In the genomic region with DNA sequence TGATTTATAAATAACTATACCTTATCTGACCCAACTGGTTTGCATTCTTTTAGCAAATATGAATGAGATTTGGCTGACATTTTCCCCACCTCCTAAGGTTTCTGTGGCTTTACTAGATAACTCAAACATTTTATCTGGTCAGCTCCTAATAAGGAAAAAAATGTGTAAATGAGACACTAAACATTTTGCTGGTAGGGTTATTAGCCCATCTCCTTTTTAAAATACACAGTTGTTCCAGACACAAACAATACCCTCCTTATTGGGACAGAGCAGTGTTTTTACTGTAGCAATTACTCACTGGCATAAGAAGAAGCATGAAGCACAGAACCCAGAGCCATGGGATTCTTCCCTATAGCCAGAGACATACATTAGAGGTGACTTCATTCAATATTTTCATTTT, we compare ENCODE assay signal across 26 cellular contexts. TPM values are rescaled to one million over a fixed set of nuclear protein-coding genes. Genes with fewer than 3 reads are reported as not detected.
DNase-seq lines count a peak whose midpoint lies in the region; ATAC-seq, FAIRE-seq and TF ChIP-seq lines count a peak whose summit lies in the region.
"Had no signal": no experiment of that assay in that cellular context is flagged by ENCODE, and none has a peak within 500 bp of the region (broad histone marks: within the 10 kb centered on the region; RNA-seq: fewer than 3 reads in every experiment).

No MANE protein-coding gene starts in this region.

- no peak overlapping the region for H4K8ac ChIP-seq in mesenchymal stem cell (ENCODE audit: low read length)

- H3K4me1 Mint-ChIP-seq in astrocyte (ENCODE audit: low read depth, unreplicated experiment) = peaks cover 2% of the 10 kb centered on the region
- no peaks in the 10 kb centered on the region for H3K4me1 Mint-ChIP-seq in activated CD4-positive, alpha-beta memory T cell treated with anti-CD3 and anti-CD28 coated beads for 36 hours (ENCODE audit: low read depth)
- H3K4me1 Mint-ChIP-seq: CD14-positive monocyte; CD4-positive, alpha-beta memory T cell; CD8-positive, alpha-beta memory T cell had no signal

- H3K27ac ChIP-seq in astrocyte (ENCODE audit: low read depth, low read length) = no peak overlapping the region
- H3K27ac ChIP-seq in mesenchymal stem cell (ENCODE audit: low read length, poor library complexity, severe bottlenecking) = no peak overlapping the region
- H3K27ac ChIP-seq in OCI-LY7 (ENCODE audit: low read depth, low read length, poor library complexity, severe bottlenecking) = no peak overlapping the region
- H3K27ac ChIP-seq: BLaER1 had no signal

- H3K4me2 ChIP-seq in astrocyte (ENCODE audit: low read length) (no peak overlapping the region), mesenchymal stem cell (ENCODE audit: low read length, poor library complexity, severe bottlenecking) (no peak overlapping the region), OCI-LY7 (ENCODE audit: low read length) (no peak overlapping the region)
- H3K4me2 ChIP-seq: BLaER1 had no signal

- H3K79me1 ChIP-seq in mesenchymal stem cell (replicated peaks; ENCODE audit: low read length, poor library complexity, severe bottlenecking) = no peaks in the 10 kb centered on the region

- no peak overlapping the region for H2BK15ac ChIP-seq in mesenchymal stem cell (ENCODE audit: low read depth, poor library complexity, severe bottlenecking)

- H4K20me1 ChIP-seq in astrocyte (ENCODE audit: insufficient read depth, low read length) (no peaks in the 10 kb centered on the region), OCI-LY7 (ENCODE audit: insufficient read depth, low read length) (no peaks in the 10 kb centered on the region)
- H4K20me1 ChIP-seq: BLaER1 had no signal

- H4K91ac ChIP-seq in mesenchymal stem cell (ENCODE audit: low read length) = no peak overlapping the region

- no peak overlapping the region for H3K23ac ChIP-seq in mesenchymal stem cell (ENCODE audit: low read length in 2 of 2)

- H2AK5ac ChIP-seq in mesenchymal stem cell (ENCODE audit: low read length, severe bottlenecking) = no peak overlapping the region

- H3K27me3 Mint-ChIP-seq in astrocyte (ENCODE audit: low read depth, unreplicated experiment) = no peaks in the 10 kb centered on the region
- no peaks in the 10 kb centered on the region for H3K27me3 Mint-ChIP-seq in activated CD4-positive, alpha-beta memory T cell treated with anti-CD3 and anti-CD28 coated beads for 36 hours
- H3K27me3 Mint-ChIP-seq: CD4-positive, alpha-beta memory T cell; CD4-positive, CD25-positive, alpha-beta regulatory T cell; CD8-positive, alpha-beta memory T cell had no signal

- no peak overlapping the region for H3K9ac ChIP-seq in astrocyte (ENCODE audit: low read length)
- H3K9ac ChIP-seq in mesenchymal stem cell (ENCODE audit: low read length) = no peak overlapping the region
- H3K9ac ChIP-seq: BLaER1 had no signal

- no peak for ATAC-seq in GM18505 (IDR thresholded peaks at IDR 0.05; ENCODE audit: unreplicated experiment)
- ATAC-seq: GM12878 had no signal

- no peaks in the 10 kb centered on the region for H3K36me3 ChIP-seq in astrocyte (ENCODE audit: insufficient read depth, low read length)
- no peaks in the 10 kb centered on the region for H3K36me3 ChIP-seq in mesenchymal stem cell (ENCODE audit: control insufficient read depth in 1 of 2, insufficient read depth in 2 of 2, low read depth in 1 of 2, low read length in 2 of 2)
- H3K36me3 ChIP-seq in OCI-LY7 (ENCODE audit: insufficient read depth, low read length) = no peaks in the 10 kb centered on the region
- H3K36me3 ChIP-seq: BE2C, BLaER1 had no signal

- H3K4me3 ChIP-seq in astrocyte (ENCODE audit: insufficient read depth, low read depth, low read length) = no peak overlapping the region
- H3K4me3 ChIP-seq in mesenchymal stem cell (ENCODE audit: insufficient read depth in 1 of 2, low read depth in 1 of 2, low read length in 2 of 2) = no peak overlapping the region
- no peak overlapping the region for H3K4me3 ChIP-seq in OCI-LY7 (ENCODE audit: low read depth, low read length, poor library complexity, severe bottlenecking)
- H3K4me3 ChIP-seq: BLaER1, GM12878 had no signal

- no peak for TF ChIP-seq POLR2A in GM18505 (IDR thresholded peaks at IDR 0.05; ENCODE audit: borderline replicate concordance, extremely low read depth, insufficient read depth, insufficient read length)

- H3K18ac ChIP-seq in mesenchymal stem cell (ENCODE audit: low read depth in 1 of 2, low read length in 2 of 2) = no peak overlapping the region

- H3K9me2 ChIP-seq in OCI-LY7 (ENCODE audit: insufficient read depth, low read length) = no peaks in the 10 kb centered on the region

- H3K27ac Mint-ChIP-seq in astrocyte (ENCODE audit: unreplicated experiment) = no peak overlapping the region
- H3K27ac Mint-ChIP-seq in activated CD4-positive, alpha-beta memory T cell treated with anti-CD3 and anti-CD28 coated beads for 36 hours = no peak overlapping the region
- H3K27ac Mint-ChIP-seq: CD14-positive monocyte; CD4-positive, alpha-beta memory T cell; CD8-positive, alpha-beta memory T cell had no signal

- peak; percentile 54 for DNase-seq in EH (ENCODE audit: low read depth)
- peak; percentile 2 for DNase-seq in RPMI7951 (ENCODE audit: low read depth)
- peak; percentile 45 for DNase-seq in astrocyte (ENCODE audit: low read depth)
- peak; percentile 4 for DNase-seq in mesenchymal stem cell
- DNase-seq in NCI-H2081 treated with DMSO at 0.1 percent for 48 hours (lab: John Stamatoyannopoulos, UW) = no peak
- no peak for DNase-seq in OCI-LY7 (ENCODE audit: low spot score)
- DNase-seq in activated CD4-positive, alpha-beta memory T cell treated with anti-CD3 and anti-CD28 coated beads for 36 hours = no peak
- DNase-seq: 8988T; ACHN; BE2C; C1 segment of cervical spinal cord; Caco-2; Calu3; CD4-positive, alpha-beta memory T cell; CD4-positive, CD25-positive, alpha-beta regulatory T cell; CD8-positive, alpha-beta memory T cell; DMS79 treated with DMSO at 0.1 percent for 48 hours; EL; GDM1 had no signal

- H3K4ac ChIP-seq in mesenchymal stem cell (ENCODE audit: low read depth in 1 of 2, low read length in 2 of 2) = no peak overlapping the region

- H3K27me3 ChIP-seq in astrocyte (ENCODE audit: insufficient read depth, low read length) (no peaks in the 10 kb centered on the region), mesenchymal stem cell (ENCODE audit: control insufficient read depth in 1 of 2, insufficient read depth in 1 of 2, low read length in 2 of 2) (no peaks in the 10 kb centered on the region)
- H3K27me3 ChIP-seq: BE2C, BLaER1 had no signal

- intact Hi-C loops in OCI-LY7 (cut with micrococcal nuclease; ENCODE audit: unreplicated experiment) = no loop called here
- intact Hi-C loops in activated CD4-positive, alpha-beta memory T cell treated with anti-CD3 and anti-CD28 coated beads for 36 hours (cut with micrococcal nuclease) = no loop called here

- TF ChIP-seq CTCF in astrocyte (IDR thresholded peaks at IDR 0.05; ENCODE audit: insufficient read depth, low read depth, low read length) (no peak), OCI-LY7 (conservative IDR thresholded peaks at IDR 0.05; ENCODE audit: low read length) (no peak)

- CTCF ChIA-PET in OCI-LY7 (lab: Charles Lee; ENCODE audit: unreplicated experiment) = no interaction called here
- CTCF ChIA-PET in activated CD4-positive, alpha-beta memory T cell treated with anti-CD3 and anti-CD28 coated beads for 36 hours (lab: Charles Lee) = no interaction called here

- no peak overlapping the region for H2BK12ac ChIP-seq in mesenchymal stem cell (ENCODE audit: low read length in 2 of 2)

- H2AFZ ChIP-seq in astrocyte (ENCODE audit: low read depth, low read length) = no peak overlapping the region
- no peak overlapping the region for H2AFZ ChIP-seq in mesenchymal stem cell (ENCODE audit: low read depth, low read length)
- H2AFZ ChIP-seq in OCI-LY7 (ENCODE audit: low read length) = no peak overlapping the region

- no TSS peak for BruUV-seq in OCI-LY7 (replicated peaks; lab: Mats Ljungman, UMichigan)

- H3K14ac ChIP-seq in mesenchymal stem cell (ENCODE audit: low read length in 2 of 2) = no peak overlapping the region

- no peak overlapping the region for H3K4me3 Mint-ChIP-seq in astrocyte (ENCODE audit: unreplicated experiment)
- H3K4me3 Mint-ChIP-seq in activated CD4-positive, alpha-beta memory T cell treated with anti-CD3 and anti-CD28 coated beads for 36 hours = no peak overlapping the region
- H3K4me3 Mint-ChIP-seq: CD14-positive monocyte; CD4-positive, alpha-beta memory T cell; CD4-positive, CD25-positive, alpha-beta regulatory T cell; CD8-positive, alpha-beta memory T cell had no signal

- no peaks in the 10 kb centered on the region for H3K9me3 ChIP-seq in astrocyte (ENCODE audit: insufficient read depth, low read depth, low read length)
- no peaks in the 10 kb centered on the region for H3K9me3 ChIP-seq in mesenchymal stem cell (ENCODE audit: control insufficient read depth, low read length)
- no peaks in the 10 kb centered on the region for H3K9me3 ChIP-seq in OCI-LY7 (ENCODE audit: low read length)
- H3K9me3 ChIP-seq: BE2C, BLaER1, Caco-2 had no signal

- H2BK120ac ChIP-seq in mesenchymal stem cell (ENCODE audit: low read depth, low read length) = no peak overlapping the region

- POLR2A ChIA-PET in OCI-LY7 (lab: Charles Lee) = no interaction called here
- POLR2A ChIA-PET in activated CD4-positive, alpha-beta memory T cell treated with anti-CD3 and anti-CD28 coated beads for 36 hours (lab: Charles Lee) = no interaction called here

- no peaks in the 10 kb centered on the region for H3K9me3 Mint-ChIP-seq in astrocyte (ENCODE audit: unreplicated experiment)
- H3K9me3 Mint-ChIP-seq in activated CD4-positive, alpha-beta memory T cell treated with anti-CD3 and anti-CD28 coated beads for 36 hours = no peaks in the 10 kb centered on the region
- H3K9me3 Mint-ChIP-seq: CD14-positive monocyte had no signal

- H3K79me2 ChIP-seq in astrocyte (ENCODE audit: insufficient read depth, low read length) = no peaks in the 10 kb centered on the region
- no peaks in the 10 kb centered on the region for H3K79me2 ChIP-seq in OCI-LY7 (ENCODE audit: insufficient read depth, low read depth, low read length)

- H2BK5ac ChIP-seq in mesenchymal stem cell (ENCODE audit: low read depth, low read length, poor library complexity, severe bottlenecking) = no peak overlapping the region

- H3K4me1 ChIP-seq in astrocyte (ENCODE audit: insufficient read depth, low read length) (no peaks in the 10 kb centered on the region), mesenchymal stem cell (ENCODE audit: control insufficient read depth, insufficient read depth, low read depth, low read length) (peaks cover 2% of the 10 kb centered on the region), OCI-LY7 (ENCODE audit: insufficient read depth, low read length, poor library complexity, severe bottlenecking) (no peaks in the 10 kb centered on the region)
- H3K4me1 ChIP-seq: BLaER1, Caco-2 had no signal

- H3K36me3 Mint-ChIP-seq in astrocyte (ENCODE audit: low read depth, unreplicated experiment) = no peaks in the 10 kb centered on the region
- peaks cover 7% of the 10 kb centered on the region for H3K36me3 Mint-ChIP-seq in activated CD4-positive, alpha-beta memory T cell treated with anti-CD3 and anti-CD28 coated beads for 36 hours
- H3K36me3 Mint-ChIP-seq: CD14-positive monocyte had no signal

- FAIRE-seq in astrocyte (lab: Jason Lieb, UNC) = no peak
- FAIRE-seq: A204.1, GM12878, GM12892, GM19239 had no signal

RNA-seq across cellular contexts. Expression of gene NUF2, which starts 53.8 kb away (rescaled TPM):
- 88.0 and 102 TPM in 2 replicates for total RNA-seq in RPMI7951 (2014; rRNA removed; shearing (Covaris generic))
- 2.2 and 2.4 TPM in 2 replicates for total RNA-seq in astrocyte
- polyA plus RNA-seq in mesenchymal stem cell (2013, experiment 1 of 2) = 3.2 TPM
- 3.3 TPM for polyA plus RNA-seq in mesenchymal stem cell (2013, experiment 2 of 2)
- total RNA-seq in OCI-LY7 (2014; rRNA removed; shearing (Covaris generic)) = 76.2 and 86.1 TPM in 2 replicates
- total RNA-seq in OCI-LY7 (2022) = 92.5 and 102 TPM in 2 replicates
- total RNA-seq in activated CD4-positive, alpha-beta memory T cell treated with anti-CD3 and anti-CD28 coated beads for 36 hours = 10 to 100 TPM; 66.3 to 67.4 TPM

Comparison
In these comparisons a context has a peak if more than half of its experiments do, and no peak if none do; other contexts are left out.
1. DNase-seq: peak in EH (single experiment), RPMI7951 (single experiment), astrocyte (single experiment) and mesenchymal stem cell (single experiment); none in NCI-H2081 treated with DMSO at 0.1 percent for 48 hours (single experiment), OCI-LY7 (single experiment) and activated CD4-positive, alpha-beta memory T cell treated with anti-CD3 and anti-CD28 coated beads for 36 hours (single experiment).
2. RNA of gene NUF2, which starts 53.8 kb away (total RNA-seq): 88.0 to 102 TPM in RPMI7951, 76.2 to 102 TPM in OCI-LY7 and 66.3 to 67.4 TPM in activated CD4-positive, alpha-beta memory T cell treated with anti-CD3 and anti-CD28 coated beads for 36 hours; 2.2 to 2.4 TPM in astrocyte; every median in the first group is over 10 times any median in the second.